Comparison of ENCODE assay signal across 37 cellular contexts in genomic region chr17:10558049-10558448, GRCh38. TPM values are rescaled to one million over a fixed set of nuclear protein-coding genes. Genes with fewer than 3 reads are reported as not detected.
"Had no signal": no experiment of that assay in that cellular context is flagged by ENCODE, and none has a peak within 500 bp of the region (broad histone marks: within the 10 kb centered on the region; RNA-seq: fewer than 3 reads in every experiment).

No MANE protein-coding gene starts in this region.

- H3K9me3 Mint-ChIP-seq: activated CD8-positive, alpha-beta T cell treated with anti-CD3 and anti-CD28 coated beads for 36 hours; activated T-cell treated with anti-CD3 and anti-CD28 coated beads, Interleukin-2, amount 50 U/mL, for 4 hours; activated T-helper 17 cell treated with anti-CD3 and anti-CD28 coated beads, Interleukin-2, amount 50 U/mL, for 72 hours; dendritic cell treated with granulocyte-macrophage colony-stimulating factor and Interleukin-4, amounts not matched to agents 40 ng/mL and 50 ng/mL, for 4 days; endodermal cell; T-helper 2 cell treated with Interferon-gamma antibody and Interleukin-4, amounts not matched to agents 5 μg/mL and 100 μg/mL, for 36 hours had no signal

- H3K4me1 Mint-ChIP-seq: activated B cell treated with CpG ODN at 0.5 μM for 24 hours; activated T-helper 17 cell treated with anti-CD3 and anti-CD28 coated beads, Interleukin-2, amount 50 U/mL, for 72 hours; T-helper 17 cell had no signal

- H3K36me3 ChIP-seq: breast epithelium, cardiac muscle cell, colonic mucosa, gastrocnemius medialis, heart left ventricle, WERI-Rb-1 had no signal

- H3K27ac Mint-ChIP-seq: activated B cell treated with CpG ODN at 0.5 μM for 24 hours; activated CD8-positive, alpha-beta T cell treated with anti-CD3 and anti-CD28 coated beads for 36 hours; activated naive CD8-positive, alpha-beta T cell; activated T-helper 17 cell treated with anti-CD3 and anti-CD28 coated beads, Interleukin-2, amount 50 U/mL, for 72 hours; dendritic cell treated with granulocyte-macrophage colony-stimulating factor and Interleukin-4, amounts not matched to agents 40 ng/mL and 50 ng/mL, for 4 days; endodermal cell; T-helper 17 cell; T-helper 2 cell treated with Interferon-gamma antibody and Interleukin-4, amounts not matched to agents 5 μg/mL and 100 μg/mL, for 36 hours had no signal

- H3K4me3 Mint-ChIP-seq: activated B cell treated with CpG ODN at 0.5 μM for 24 hours; activated CD8-positive, alpha-beta T cell treated with anti-CD3 and anti-CD28 coated beads for 36 hours; activated naive CD8-positive, alpha-beta T cell; activated T-cell treated with anti-CD3 and anti-CD28 coated beads, Interleukin-2, amount 50 U/mL, for 4 hours; activated T-helper 17 cell treated with anti-CD3 and anti-CD28 coated beads, Interleukin-2, amount 50 U/mL, for 72 hours; dendritic cell treated with granulocyte-macrophage colony-stimulating factor and Interleukin-4, amounts not matched to agents 40 ng/mL and 50 ng/mL, for 4 days; endodermal cell; T-helper 17 cell; T-helper 2 cell treated with Interferon-gamma antibody and Interleukin-4, amounts not matched to agents 5 μg/mL and 100 μg/mL, for 36 hours had no signal

- ATAC-seq: activated CD4-positive, CD25-positive, alpha-beta regulatory T cell treated with anti-CD3 and anti-CD28 coated beads, Interleukin-2, amount 50 U/mL, for 24 hours; activated CD8-positive, alpha-beta T cell treated with anti-CD3 and anti-CD28 coated beads for 36 hours; activated T-cell treated with anti-CD3 and anti-CD28 coated beads, Interleukin-2, amount 50 U/mL, for 4 hours; activated T-helper 17 cell treated with anti-CD3 and anti-CD28 coated beads, Interleukin-2, amount 50 U/mL, for 72 hours; body of pancreas; esophagus mucosa; foreskin keratinocyte; T-helper 17 cell had no signal

- H3K9me3 ChIP-seq: body of pancreas, breast epithelium, colonic mucosa, gastrocnemius medialis had no signal

- H3K4me3 ChIP-seq: body of pancreas, breast epithelium, cardiac muscle cell, colonic mucosa, dorsolateral prefrontal cortex, gastrocnemius medialis, heart left ventricle had no signal

- H3K27me3 ChIP-seq: body of pancreas, breast epithelium, cardiac muscle cell, colonic mucosa, foreskin keratinocyte, gastrocnemius medialis, heart left ventricle had no signal

- H3K4me1 ChIP-seq: body of pancreas, colonic mucosa, foreskin keratinocyte had no signal

- DNase-seq: activated B cell treated with CpG ODN at 0.5 μM for 24 hours; activated CD4-positive, alpha-beta T cell treated with anti-CD3 and anti-CD28 coated beads for 48 hours; activated CD4-positive, alpha-beta T cell treated with anti-CD3 and anti-CD28 coated beads, Interleukin-2, amount 50 U/mL, for 1 hour; activated CD4-positive, alpha-beta T cell treated with anti-CD3 and anti-CD28 coated beads, Interleukin-2, amount 50 U/mL, for 48 hours; activated CD8-positive, alpha-beta memory T cell treated with anti-CD3 and anti-CD28 coated beads for 24 hours; activated CD8-positive, alpha-beta T cell treated with anti-CD3 and anti-CD28 coated beads for 36 hours; activated effector memory CD4-positive, alpha-beta T cell treated with Interleukin-2 at 50 U/mL for 16 hours; activated gamma-delta T cell treated with Interleukin-2 at 50 U/mL for 16 hours; activated naive CD4-positive, alpha-beta T cell treated with anti-CD3 and anti-CD28 coated beads, Interleukin-2, amount 50 U/mL, for 16 hours; activated naive CD4-positive, alpha-beta T cell treated with Interleukin-2 at 50 U/mL for 16 hours; activated T-cell treated with anti-CD3 and anti-CD28 coated beads, Interleukin-2, amount 50 U/mL, for 4 hours; amygdala; aorta; central memory CD4-positive, alpha-beta T cell; cerebellar nuclear complex; colonic mucosa; dorsolateral prefrontal cortex; effector memory CD4-positive, alpha-beta T cell; endodermal cell; foreskin keratinocyte; gastrocnemius medialis; glutamatergic neuron; T-helper 1 cell; T-helper 17 cell; T1000; WERI-Rb-1 had no signal

- H3K27ac ChIP-seq: body of pancreas, breast epithelium, cardiac muscle cell, colonic mucosa, dorsolateral prefrontal cortex, foreskin keratinocyte, heart left ventricle, WERI-Rb-1 had no signal

- H3K36me3 Mint-ChIP-seq: activated naive CD8-positive, alpha-beta T cell had no signal

RNA-seq across cellular contexts. Expression of gene MYH2, which starts 8.6 kb away (rescaled TPM):
- total RNA-seq: activated B cell treated with CpG ODN at 0.5 μM for 24 hours; activated CD8-positive, alpha-beta T cell treated with anti-CD3 and anti-CD28 coated beads for 36 hours; activated T-cell treated with anti-CD3 and anti-CD28 coated beads, Interleukin-2, amount 50 U/mL, for 4 hours; activated T-helper 17 cell treated with anti-CD3 and anti-CD28 coated beads, Interleukin-2, amount 50 U/mL, for 72 hours; aorta; body of pancreas; cardiac muscle cell; dorsolateral prefrontal cortex; epithelial cell of proximal tubule; foreskin keratinocyte; T-helper 17 cell had no signal

RNA-seq across cellular contexts. Expression of gene MYH1, which starts 39.7 kb away (rescaled TPM):
- total RNA-seq: activated B cell treated with CpG ODN at 0.5 μM for 24 hours; activated CD8-positive, alpha-beta T cell treated with anti-CD3 and anti-CD28 coated beads for 36 hours; activated T-cell treated with anti-CD3 and anti-CD28 coated beads, Interleukin-2, amount 50 U/mL, for 4 hours; activated T-helper 17 cell treated with anti-CD3 and anti-CD28 coated beads, Interleukin-2, amount 50 U/mL, for 72 hours; aorta; body of pancreas; cardiac muscle cell; colonic mucosa; endodermal cell; epithelial cell of proximal tubule; esophagus mucosa; foreskin keratinocyte; T-helper 17 cell had no signal
